In the genomic region with DNA sequence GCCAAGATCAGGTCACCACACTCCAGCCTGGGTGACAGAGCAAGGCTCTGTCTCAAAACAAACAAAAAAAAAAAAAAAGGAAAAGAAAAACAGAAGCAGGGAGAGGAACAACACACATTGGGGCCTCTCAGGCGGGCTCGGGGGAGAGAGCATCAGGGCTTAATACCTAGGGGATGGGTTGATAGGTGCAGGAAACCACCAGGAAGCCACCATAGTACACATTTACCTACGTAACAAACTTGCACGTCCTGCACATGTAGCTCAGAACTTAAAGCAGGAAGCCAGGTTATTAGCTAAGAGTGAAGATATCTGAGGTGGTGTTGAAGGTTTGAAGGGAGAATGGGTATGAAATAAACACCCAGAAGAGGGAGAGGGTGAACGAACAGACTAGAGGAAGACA, we compare ENCODE assay signal across 19 cellular contexts.
"Had no signal": no experiment of that assay in that cellular context is flagged by ENCODE, and none has a peak within 500 bp of the region (broad histone marks: within the 10 kb centered on the region; RNA-seq: fewer than 3 reads in every experiment).

No MANE protein-coding gene starts in this region.

- H3K4me1 Mint-ChIP-seq: T-cell had no signal

- H3K27ac Mint-ChIP-seq: T-cell had no signal

- ATAC-seq: T-cell had no signal

- H3K36me3 Mint-ChIP-seq: T-cell had no signal

- H3K4me3 Mint-ChIP-seq: T-cell had no signal

- DNase-seq: Karpas-422, KG1, MG63, NCI-H1092, NCI-H1105 treated with DMSO at 0.1 percent for 48 hours, NCI-H1417 treated with DMSO at 0.1 percent for 48 hours, NCI-H146, NCI-H1694 treated with DMSO at 0.1 percent for 48 hours, NCI-H1930, NCI-H2081, NCI-H2107, NCI-H2227 treated with DMSO at 0.1 percent for 48 hours, NCI-H524, NCI-H69, NCI-H774, Right ventricle myocardium superior, RPMI8226, SIG-M5, T-cell had no signal
